Comparison of ENCODE assay signal across 2 cellular contexts in genomic region chr17:4140125-4140524, GRCh38.
TF ChIP-seq lines count a peak whose summit lies in the region.

No MANE protein-coding gene starts in this region.

TF ChIP-seq in liver, 16 proteins besides CTCF, POLR2A, EP300 and RAD21 (continued from another document):
- TF ChIP-seq MAX (IDR thresholded peaks at IDR 0.05) (no peak), RXRA (IDR thresholded peaks at IDR 0.05) (no peak), HNF4A (conservative IDR thresholded peaks at IDR 0.05) (peak; percentile 58 to 63)

TF ChIP-seq in GM23338, 12 proteins besides CTCF, POLR2A, EP300 and RAD21:
- no peak for TF ChIP-seq ZNF462 (CRISPR knock-in tag; IDR thresholded peaks at IDR 0.05)
- no peak for TF ChIP-seq REST (IDR thresholded peaks at IDR 0.05; ENCODE audit: unreplicated experiment)
- no peak for TF ChIP-seq NANOG (IDR thresholded peaks at IDR 0.05; ENCODE audit: borderline replicate concordance)
- TF ChIP-seq ETS1 (IDR thresholded peaks at IDR 0.05): no peak
- no peak for TF ChIP-seq JUNB (IDR thresholded peaks at IDR 0.05; ENCODE audit: unreplicated experiment)
- no peak for TF ChIP-seq STAT1 (IDR thresholded peaks at IDR 0.05; ENCODE audit: unreplicated experiment)
- TF ChIP-seq CREB1 (CRISPR knock-in tag; IDR thresholded peaks at IDR 0.05; ENCODE audit: low read depth): no peak
- TF ChIP-seq POLR2AphosphoS5 (IDR thresholded peaks at IDR 0.05; ENCODE audit: low read depth): no peak
- no peak for TF ChIP-seq EZH2phosphoT487 (IDR thresholded peaks at IDR 0.05; ENCODE audit: unreplicated experiment)
- no peak for TF ChIP-seq EZH2 (IDR thresholded peaks at IDR 0.05; ENCODE audit: low read depth, unreplicated experiment)
- TF ChIP-seq ZNF331 (CRISPR knock-in tag; IDR thresholded peaks at IDR 0.05; ENCODE audit: low read depth): no peak
- TF ChIP-seq ZNF114 (CRISPR knock-in tag; IDR thresholded peaks at IDR 0.05): no peak
TF ChIP-seq in GM23338: peak in this region for 0.
